1 cellular context compared by ENCODE assay signal in the genomic region with DNA sequence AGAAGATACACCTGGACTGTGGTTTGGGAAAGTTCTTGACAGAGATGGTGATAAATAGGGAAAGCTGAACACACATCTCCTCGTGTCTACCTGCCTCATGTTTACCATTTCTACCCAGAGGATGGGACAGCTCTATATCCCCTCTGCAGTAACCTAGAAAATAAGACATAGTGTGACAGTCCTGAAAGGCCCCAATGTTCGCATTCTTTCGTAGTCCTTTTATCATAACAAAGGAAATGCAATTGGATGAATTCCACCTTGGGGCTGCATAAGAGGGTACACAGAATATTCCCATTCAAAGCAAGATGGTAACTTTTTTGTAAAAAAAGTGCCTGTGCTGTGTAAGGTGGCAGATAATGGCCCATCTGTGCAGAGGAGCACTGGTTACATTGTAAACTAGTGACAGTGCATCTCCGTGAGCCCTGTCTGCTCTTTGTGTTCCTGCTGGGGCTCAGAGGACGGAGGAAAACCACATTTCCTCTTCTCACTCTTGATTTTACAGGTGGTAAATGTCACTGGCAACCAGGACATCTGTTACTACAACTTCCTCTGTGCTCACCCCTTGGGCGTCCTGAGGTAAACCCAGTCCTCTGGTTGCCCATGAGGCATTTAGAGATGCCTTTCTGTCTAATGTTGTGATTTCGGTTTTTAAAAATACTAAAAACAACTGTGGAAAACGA.
TF ChIP-seq lines count a peak whose summit lies in the region.

No MANE protein-coding gene starts in this region.

TF ChIP-seq in GM12878, 131 proteins besides CTCF, POLR2A, EP300 and RAD21 (continued from another document):
- TF ChIP-seq, protein P1, sequence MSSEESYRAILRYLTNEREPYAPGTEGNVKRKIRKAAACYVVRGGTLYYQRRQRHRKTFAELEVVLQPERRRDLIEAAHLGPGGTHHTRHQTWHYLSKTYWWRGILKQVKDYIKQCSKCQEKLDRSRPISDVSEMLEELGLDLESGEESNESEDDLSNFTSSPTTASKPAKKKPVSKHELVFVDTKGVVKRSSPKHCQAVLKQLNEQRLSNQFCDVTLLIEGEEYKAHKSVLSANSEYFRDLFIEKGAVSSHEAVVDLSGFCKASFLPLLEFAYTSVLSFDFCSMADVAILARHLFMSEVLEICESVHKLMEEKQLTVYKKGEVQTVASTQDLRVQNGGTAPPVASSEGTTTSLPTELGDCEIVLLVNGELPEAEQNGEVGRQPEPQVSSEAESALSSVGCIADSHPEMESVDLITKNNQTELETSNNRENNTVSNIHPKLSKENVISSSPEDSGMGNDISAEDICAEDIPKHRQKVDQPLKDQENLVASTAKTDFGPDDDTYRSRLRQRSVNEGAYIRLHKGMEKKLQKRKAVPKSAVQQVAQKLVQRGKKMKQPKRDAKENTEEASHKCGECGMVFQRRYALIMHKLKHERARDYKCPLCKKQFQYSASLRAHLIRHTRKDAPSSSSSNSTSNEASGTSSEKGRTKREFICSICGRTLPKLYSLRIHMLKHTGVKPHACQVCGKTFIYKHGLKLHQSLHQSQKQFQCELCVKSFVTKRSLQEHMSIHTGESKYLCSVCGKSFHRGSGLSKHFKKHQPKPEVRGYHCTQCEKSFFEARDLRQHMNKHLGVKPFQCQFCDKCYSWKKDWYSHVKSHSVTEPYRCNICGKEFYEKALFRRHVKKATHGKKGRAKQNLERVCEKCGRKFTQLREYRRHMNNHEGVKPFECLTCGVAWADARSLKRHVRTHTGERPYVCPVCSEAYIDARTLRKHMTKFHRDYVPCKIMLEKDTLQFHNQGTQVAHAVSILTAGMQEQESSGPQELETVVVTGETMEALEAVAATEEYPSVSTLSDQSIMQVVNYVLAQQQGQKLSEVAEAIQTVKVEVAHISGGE (CRISPR knock-in tag; IDR thresholded peaks at IDR 0.05), result peak; percentile 67
- TF ChIP-seq CBX5 (IDR thresholded peaks at IDR 0.05; ENCODE audit: low read depth) (peak; percentile 30; the same call in 1 of the 2 replicates), IRF4 (IDR thresholded peaks at IDR 0.05; ENCODE audit: low read depth, low read length) (peak; percentile 82), PBX3 (IDR thresholded peaks at IDR 0.05; ENCODE audit: insufficient replicate concordance, low read depth, low read length) (peak; percentile 72), ELK1 (IDR thresholded peaks at IDR 0.05; ENCODE audit: low read depth, low read length) (no peak), CEBPZ (IDR thresholded peaks at IDR 0.05; ENCODE audit: low read depth, low read length) (no peak)
